8 cellular contexts compared by ENCODE assay signal in the genomic region with DNA sequence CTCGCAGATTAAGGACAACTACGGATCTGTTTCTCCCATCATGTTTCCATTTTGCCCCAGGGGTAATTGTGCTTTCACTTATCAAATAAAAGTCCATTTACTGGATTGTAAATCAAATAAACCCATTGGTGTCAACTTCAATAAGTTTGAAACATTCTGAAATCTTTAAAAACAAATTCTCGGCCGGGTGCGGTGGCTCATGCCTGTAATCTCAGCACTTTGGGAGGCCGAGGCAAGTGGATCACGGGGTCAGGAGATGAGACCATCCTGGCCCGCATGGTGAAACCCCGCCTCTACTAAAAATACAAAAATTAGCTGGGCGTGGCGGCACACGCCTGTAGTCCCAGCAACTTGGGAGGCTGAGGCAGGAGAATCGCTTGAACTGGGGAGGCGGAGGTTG. TPM values are rescaled to one million over a fixed set of nuclear protein-coding genes. Genes with fewer than 3 reads are reported as not detected.
DNase-seq lines count a peak whose midpoint lies in the region; ATAC-seq and TF ChIP-seq lines count a peak whose summit lies in the region.
"Not testable (repeated sequence)": the region's sequence is repeated elsewhere in the genome, so short reads cannot be mapped to it uniquely, and the experiment has no call there.

No MANE protein-coding gene starts in this region.

- intact Hi-C loops in A673 (cut with micrococcal nuclease; ENCODE audit: unreplicated experiment); prostate gland (cut with DNase I): not testable (repeated sequence)

- POLR2A ChIA-PET in A673 (lab: Charles Lee; ENCODE audit: low non-redundant PET); CD8-positive, alpha-beta memory T cell (lab: Charles Lee); naive thymus-derived CD8-positive, alpha-beta T cell (lab: Charles Lee): not testable (repeated sequence)

- H3K4me3 Mint-ChIP-seq in CD8-positive, alpha-beta memory T cell = peak overlapping the region in 1 of 7 donors; percentile 7
- not testable (repeated sequence) for H3K4me3 Mint-ChIP-seq in activated naive CD8-positive, alpha-beta T cell; effector memory CD8-positive, alpha-beta T cell; naive thymus-derived CD8-positive, alpha-beta T cell

- not testable (repeated sequence) for H3K9me3 ChIP-seq in A673 (ENCODE audit: low read depth, low read length, poor library complexity, severe bottlenecking); CD8-positive, alpha-beta memory T cell (ENCODE audit: low read length); prostate gland; thoracic aorta

- CTCF ChIA-PET in A673 (lab: Charles Lee) = not testable (repeated sequence)
- CTCF ChIA-PET in CD8-positive, alpha-beta memory T cell (lab: Charles Lee) = interaction anchor here (1.2 to 7.0 kb wide), 2 partner anchors 10 to 15 kb away, joined by 3 to 57 read pairs; a partner anchor contains a TSS

- H3K27ac ChIP-seq in A673 (ENCODE audit: low read depth, low read length, poor library complexity, severe bottlenecking) = peak overlapping the region; percentile 7
- H3K27ac ChIP-seq in CD8-positive, alpha-beta memory T cell (ENCODE audit: low read depth, low read length) = not testable (repeated sequence)
- peak overlapping the region; percentile 30; the same call in 1 of the 2 replicates for H3K27ac ChIP-seq in VCaP
- H3K27ac ChIP-seq in prostate gland = peak overlapping the region; percentile 11 to 40
- H3K27ac ChIP-seq in thoracic aorta = peak overlapping the region; percentile 63 to 90

- peak overlapping the region in 7 of 8 donors; percentile 25 to 83 (median 66) for H3K27ac Mint-ChIP-seq in CD8-positive, alpha-beta memory T cell
- peak overlapping the region; percentile 75 for H3K27ac Mint-ChIP-seq in activated naive CD8-positive, alpha-beta T cell
- H3K27ac Mint-ChIP-seq in effector memory CD8-positive, alpha-beta T cell = peak overlapping the region; percentile 35 to 87
- peak overlapping the region in 6 of 10 donors; percentile 51 to 88 (median 72) for H3K27ac Mint-ChIP-seq in naive thymus-derived CD8-positive, alpha-beta T cell

- not testable (repeated sequence) for H3K27me3 Mint-ChIP-seq in CD8-positive, alpha-beta memory T cell; activated naive CD8-positive, alpha-beta T cell; effector memory CD8-positive, alpha-beta T cell; naive thymus-derived CD8-positive, alpha-beta T cell

- not testable (repeated sequence) for TF ChIP-seq CTCF in A673 (conservative IDR thresholded peaks at IDR 0.05; ENCODE audit: low read depth, low read length); VCaP (conservative IDR thresholded peaks at IDR 0.05); prostate gland (IDR thresholded peaks at IDR 0.05); thoracic aorta (IDR thresholded peaks at IDR 0.05)

- not testable (repeated sequence) for H3K4me3 ChIP-seq in A673 (ENCODE audit: low read depth, low read length, poor library complexity, severe bottlenecking); CD8-positive, alpha-beta memory T cell (ENCODE audit: low read length); prostate gland; thoracic aorta

- peaks cover 4 to 85% (median 11%) of the 10 kb centered on the region in 3 donors for H3K36me3 Mint-ChIP-seq in CD8-positive, alpha-beta memory T cell
- H3K36me3 Mint-ChIP-seq in activated naive CD8-positive, alpha-beta T cell = not testable (repeated sequence)
- peaks cover 87% of the 10 kb centered on the region for H3K36me3 Mint-ChIP-seq in effector memory CD8-positive, alpha-beta T cell (ENCODE audit: insufficient read depth)
- peaks cover 4 to 90% (median 9%) of the 10 kb centered on the region in 3 donors for H3K36me3 Mint-ChIP-seq in naive thymus-derived CD8-positive, alpha-beta T cell

- not testable (repeated sequence) for ATAC-seq in effector memory CD8-positive, alpha-beta T cell (replicated peaks); naive thymus-derived CD8-positive, alpha-beta T cell; thoracic aorta (ENCODE audit: insufficient number of reproducible peaks, low FRiP score, low read depth)

- peaks cover 16 to 23% (median 22%) of the 10 kb centered on the region in 3 donors for H3K4me1 Mint-ChIP-seq in CD8-positive, alpha-beta memory T cell
- peaks cover 17% of the 10 kb centered on the region for H3K4me1 Mint-ChIP-seq in activated naive CD8-positive, alpha-beta T cell (ENCODE audit: low read depth)
- peaks cover 7 to 10% of the 10 kb centered on the region in 2 donors for H3K4me1 Mint-ChIP-seq in effector memory CD8-positive, alpha-beta T cell (ENCODE audit: low read depth in 2 of 2)
- peaks cover 6 to 17% (median 11%) of the 10 kb centered on the region in 4 donors for H3K4me1 Mint-ChIP-seq in naive thymus-derived CD8-positive, alpha-beta T cell

- H3K27me3 ChIP-seq in A673 (replicated peaks; ENCODE audit: insufficient read depth, low read depth, low read length, poor library complexity); CD8-positive, alpha-beta memory T cell (ENCODE audit: insufficient read depth, low read length, poor library complexity, severe bottlenecking); prostate gland (replicated peaks; ENCODE audit: insufficient read depth); thoracic aorta (replicated peaks; ENCODE audit: insufficient read depth): not testable (repeated sequence)

- TF ChIP-seq POLR2A in prostate gland (IDR thresholded peaks at IDR 0.05) = not testable (repeated sequence)

- WGBS in prostate gland = 70% methylated on average over 14 of the region's 14 CpGs

- H3K36me3 ChIP-seq in A673 (ENCODE audit: insufficient read depth, low read length, poor library complexity, severe bottlenecking) (peaks cover 87% of the 10 kb centered on the region), thoracic aorta (peaks cover 43% of the 10 kb centered on the region)
- H3K36me3 ChIP-seq in CD8-positive, alpha-beta memory T cell (ENCODE audit: insufficient read depth, low read length) = peaks cover 46% of the 10 kb centered on the region
- H3K36me3 ChIP-seq in prostate gland = not testable (repeated sequence)

- BruUV-seq in A673 (replicated peaks; lab: Mats Ljungman, UMichigan) = not testable (repeated sequence)

- not testable (repeated sequence) for H3K9me3 Mint-ChIP-seq in CD8-positive, alpha-beta memory T cell; activated naive CD8-positive, alpha-beta T cell (ENCODE audit: low read depth); effector memory CD8-positive, alpha-beta T cell; naive thymus-derived CD8-positive, alpha-beta T cell

- DNase-seq in A673 (ENCODE audit: low spot score); CD8-positive, alpha-beta memory T cell; effector memory CD8-positive, alpha-beta T cell; naive thymus-derived CD8-positive, alpha-beta T cell; prostate gland (ENCODE audit: low spot score); thoracic aorta (ENCODE audit: low spot score): not testable (repeated sequence)

- H3K4me1 ChIP-seq in A673 (ENCODE audit: insufficient read depth, low read length, poor library complexity, severe bottlenecking); CD8-positive, alpha-beta memory T cell (ENCODE audit: insufficient read depth, low read length); prostate gland (replicated peaks): not testable (repeated sequence)
- H3K4me1 ChIP-seq in thoracic aorta (ENCODE audit: control insufficient read depth in 1 of 2, low read depth in 2 of 2) = peaks cover 30 to 37% of the 10 kb centered on the region in 2 donors

RNA-seq across cellular contexts. Expression of a gene that starts 10.7 kb away (rescaled TPM):
- total RNA-seq in A673 (2021) (48.7 and 58.7 TPM in 2 replicates), prostate gland (100 to 1,000 TPM in 1 of 2 donors, 10 to 100 TPM in 1; 74.5 to 113 TPM), thoracic aorta (100 to 1,000 TPM; 206 to 377 TPM)
- 1 to 10 TPM; 1.9 to 2.4 TPM for total RNA-seq in CD8-positive, alpha-beta memory T cell
- polyA plus RNA-seq in CD8-positive, alpha-beta memory T cell = 0.82 TPM
- 1 to 10 TPM; 3.0 to 4.1 TPM for total RNA-seq in naive thymus-derived CD8-positive, alpha-beta T cell
- under 1 TPM in 2 of 3 donors, not detected in 1; 0.07 to 0.46 TPM for polyA plus RNA-seq in naive thymus-derived CD8-positive, alpha-beta T cell

RNA-seq across cellular contexts. Expression of a gene that starts 24.5 kb away (rescaled TPM):
- total RNA-seq in A673 (2021) (217 and 220 TPM in 2 replicates), prostate gland (100 to 1,000 TPM; 108 to 132 TPM), thoracic aorta (100 to 1,000 TPM; 116 to 125 TPM)
- 100 to 1,000 TPM; 149 to 154 TPM for total RNA-seq in CD8-positive, alpha-beta memory T cell
- 148 TPM for polyA plus RNA-seq in CD8-positive, alpha-beta memory T cell
- total RNA-seq in naive thymus-derived CD8-positive, alpha-beta T cell = 100 to 1,000 TPM; 106 to 118 TPM
- polyA plus RNA-seq in naive thymus-derived CD8-positive, alpha-beta T cell = 100 to 1,000 TPM; 121 to 138 (median 130) TPM

RNA-seq across cellular contexts. Expression of a gene that starts 31.0 kb away (rescaled TPM):
- total RNA-seq in A673 (2021) = 34.3 and 34.6 TPM in 2 replicates
- 10 to 100 TPM; 29.5 to 30.1 TPM for total RNA-seq in CD8-positive, alpha-beta memory T cell
- polyA plus RNA-seq in CD8-positive, alpha-beta memory T cell = 7.4 TPM
- 10 to 100 TPM; 14.9 to 15.6 TPM for total RNA-seq in naive thymus-derived CD8-positive, alpha-beta T cell
- 1 to 10 TPM; 6.7 to 8.3 (median 6.7) TPM for polyA plus RNA-seq in naive thymus-derived CD8-positive, alpha-beta T cell
- total RNA-seq in prostate gland = 10 to 100 TPM; 38.9 to 48.4 TPM
- total RNA-seq in thoracic aorta = 10 to 100 TPM; 27.5 to 50.8 TPM
